8 cellular contexts compared by ENCODE assay signal in the genomic region with DNA sequence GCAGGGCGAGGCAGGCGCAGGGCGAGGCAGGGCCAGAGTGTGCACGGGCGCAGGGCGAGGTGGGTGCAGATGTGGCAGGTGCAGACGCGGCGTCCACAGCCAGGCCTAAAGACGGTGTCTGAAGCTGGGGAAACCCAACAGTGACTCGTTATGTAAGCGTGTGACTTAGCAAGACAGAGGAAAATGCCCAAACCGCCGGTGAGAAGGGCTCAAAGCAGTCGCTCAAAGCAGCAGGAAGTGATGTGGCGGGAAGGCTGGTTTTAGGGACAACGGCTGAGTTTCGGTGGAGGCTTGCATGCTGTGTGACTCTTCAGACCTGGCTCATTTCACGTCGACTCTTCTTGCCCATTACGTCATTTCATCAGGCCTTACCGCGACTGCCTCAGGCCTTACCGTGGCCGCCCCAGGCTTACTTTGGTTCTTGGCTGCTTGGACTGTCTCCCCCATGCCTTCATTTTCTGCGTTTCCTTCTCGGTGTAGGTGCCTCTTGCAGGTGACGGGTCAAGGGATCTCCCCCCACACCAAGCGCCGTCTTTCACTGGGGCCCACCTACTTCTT. TPM values are rescaled to one million over a fixed set of nuclear protein-coding genes. Genes with fewer than 3 reads are reported as not detected.
A peak's percentile ranks its signal among the peaks of the same experiment; 100 is the strongest.
DNase-seq lines count a peak whose midpoint lies in the region; ATAC-seq, FAIRE-seq and TF ChIP-seq lines count a peak whose summit lies in the region.

No MANE protein-coding gene starts in this region.

- WGBS in heart right ventricle, 2 donors, result 79 to 83% methylated on average over 26 to 30 of the region's 30 CpGs

- H3K36me3 Mint-ChIP-seq in astrocyte (ENCODE audit: low read depth, unreplicated experiment), result peaks cover 9% of the 10 kb centered on the region

- peaks cover 31% of the 10 kb centered on the region for H3K4me1 Mint-ChIP-seq in astrocyte (ENCODE audit: low read depth, unreplicated experiment)

- peak overlapping the region; percentile 84 for H3K27ac Mint-ChIP-seq in astrocyte (ENCODE audit: unreplicated experiment)

- H3K27me3 ChIP-seq in heart right ventricle, result peaks cover 0 to 19% (median 0%) of the 10 kb centered on the region in 7 donors
- no peaks in the 10 kb centered on the region for H3K27me3 ChIP-seq in astrocyte (ENCODE audit: insufficient read depth, low read length)

- H3K36me3 ChIP-seq in heart right ventricle (no peaks in the 10 kb centered on the region), astrocyte (ENCODE audit: insufficient read depth, low read length) (no peaks in the 10 kb centered on the region)

- H3K4me2 ChIP-seq in astrocyte (ENCODE audit: low read length), result no peak overlapping the region

- peaks cover 4% of the 10 kb centered on the region for H3K79me2 ChIP-seq in astrocyte (ENCODE audit: insufficient read depth, low read length)

- peaks cover 2% of the 10 kb centered on the region for H3K27me3 Mint-ChIP-seq in astrocyte (ENCODE audit: low read depth, unreplicated experiment)

- H3K9ac ChIP-seq in astrocyte (ENCODE audit: low read length), result peak overlapping the region; percentile 40

- H4K20me1 ChIP-seq in astrocyte (ENCODE audit: insufficient read depth, low read length), result no peaks in the 10 kb centered on the region

- TF ChIP-seq CTCF in heart right ventricle (IDR thresholded peaks at IDR 0.05) (no peak), astrocyte (IDR thresholded peaks at IDR 0.05; ENCODE audit: insufficient read depth, low read depth, low read length) (no peak)

- H3K4me1 ChIP-seq in heart right ventricle (no peaks in the 10 kb centered on the region), astrocyte (ENCODE audit: insufficient read depth, low read length) (peaks cover 21% of the 10 kb centered on the region)

- H3K9me3 ChIP-seq in heart right ventricle, result no peaks in the 10 kb centered on the region
- H3K9me3 ChIP-seq in astrocyte (ENCODE audit: insufficient read depth, low read depth, low read length), result no peaks in the 10 kb centered on the region

- H3K4me3 Mint-ChIP-seq in astrocyte (ENCODE audit: unreplicated experiment), result peak overlapping the region; percentile 41

- no peaks in the 10 kb centered on the region for H3K9me3 Mint-ChIP-seq in astrocyte (ENCODE audit: unreplicated experiment)

- H3K27ac ChIP-seq in heart right ventricle (no peak overlapping the region), astrocyte (ENCODE audit: low read depth, low read length) (peak overlapping the region; percentile 38)

- ATAC-seq in Right ventricle myocardium inferior, result no peak
- ATAC-seq in heart right ventricle, result no peak
- ATAC-seq in HG03108 (IDR thresholded peaks at IDR 0.05; ENCODE audit: unreplicated experiment), result peak; percentile 82

- FAIRE-seq in astrocyte (lab: Jason Lieb, UNC), result no peak

- DNase-seq in Right ventricle myocardium inferior (ENCODE audit: missing footprints), result peak; percentile 53
- no peak for DNase-seq in heart right ventricle
- DNase-seq in T-helper 1 cell, result peak in 4 of 5 donors; percentile 36 to 99 (median 46)
- peak; percentile 31 for DNase-seq in astrocyte (ENCODE audit: low read depth)
- DNase-seq in stimulated activated CD4-positive, alpha-beta T cell treated with anti-CD3 and anti-CD28 coated beads, Interleukin-15, amount 100 ng/mL, for 24 hours, result peak; percentile 93
- DNase-seq in NK-92 (lab: John Stamatoyannopoulos, UW; ENCODE audit: unreplicated experiment), result no peak
- no peak for DNase-seq in NCI-H526 treated with DMSO at 0.1 percent for 48 hours (lab: John Stamatoyannopoulos, UW)

- intact Hi-C loops in Right ventricle myocardium inferior (cut with DNase I) (no loop called here), heart right ventricle (cut with DNase I) (no loop called here)

- H2AFZ ChIP-seq in astrocyte (ENCODE audit: low read depth, low read length), result no peak overlapping the region

- H3K4me3 ChIP-seq in heart right ventricle, result no peak overlapping the region
- no peak overlapping the region for H3K4me3 ChIP-seq in astrocyte (ENCODE audit: insufficient read depth, low read depth, low read length)

RNA-seq across cellular contexts. Expression of gene EXOC3, which starts 50.5 kb away (rescaled TPM):
- total RNA-seq in Right ventricle myocardium inferior (47.3 TPM), heart right ventricle (10 to 100 TPM; 35.9 to 44.7 (median 41.0) TPM), astrocyte (36.7 and 37.9 TPM in 2 replicates)
- 10 to 100 TPM; 29.0 to 29.1 TPM for polyA plus RNA-seq in heart right ventricle

Comparison
In these comparisons a context has a peak if more than half of its experiments do, and no peak if none do; other contexts are left out.
1. DNase-seq: peak in Right ventricle myocardium inferior (single experiment), T-helper 1 cell (4 of 5), astrocyte (single experiment) and stimulated activated CD4-positive, alpha-beta T cell treated with anti-CD3 and anti-CD28 coated beads, Interleukin-15, amount 100 ng/mL, for 24 hours (single experiment); none in heart right ventricle (0 of 2), NK-92 (single experiment) and NCI-H526 treated with DMSO at 0.1 percent for 48 hours (single experiment).